Comparison of ENCODE assay signal across 1 cellular context in genomic region chr14:94485944-94486841, GRCh38.
TF ChIP-seq lines count a peak whose summit lies in the region.

No MANE protein-coding gene starts in this region.

TF ChIP-seq in K562, 482 proteins besides CTCF, POLR2A, EP300 and RAD21 (continued from another document):
- TF ChIP-seq KLF16 (IDR thresholded peaks at IDR 0.05), result peak; percentile 18; the same call in 1 of the 2 replicates
- peak; percentile 48; the same call in 1 of the 2 replicates for TF ChIP-seq SMC3 (conservative IDR thresholded peaks at IDR 0.05; ENCODE audit: insufficient read depth, low read depth, low read length)
- no peak for TF ChIP-seq ARID3B (CRISPR knock-in tag; IDR thresholded peaks at IDR 0.05; ENCODE audit: borderline replicate concordance)
- peak; percentile 56; the same call in 1 of the 2 replicates for TF ChIP-seq ZBTB7A (IDR thresholded peaks at IDR 0.05; ENCODE audit: borderline replicate concordance, control insufficient read depth, low read depth, low read length)
- no peak for TF ChIP-seq MYC (IDR thresholded peaks at IDR 0.05; ENCODE audit: low read depth, low read length)
- no peak for TF ChIP-seq MYC (CRISPR knock-in tag; IDR thresholded peaks at IDR 0.05; ENCODE audit: borderline replicate concordance, low read depth)
- no peak for TF ChIP-seq MYNN (IDR thresholded peaks at IDR 0.05)
- no peak for TF ChIP-seq MYNN (CRISPR knock-in tag; IDR thresholded peaks at IDR 0.05)
- 0 out of 2 replicates have a peak, but pooled peaks have one; percentile 8 for TF ChIP-seq DEAF1 (CRISPR knock-in tag; IDR thresholded peaks at IDR 0.05)
- TF ChIP-seq POLR2AphosphoS5 (IDR thresholded peaks at IDR 0.05; ENCODE audit: control insufficient read depth, insufficient read depth, low read depth, low read length), result no peak
- TF ChIP-seq RUNX1 (IDR thresholded peaks at IDR 0.05; ENCODE audit: low read depth), result no peak
- no peak for TF ChIP-seq ZFPM2 (CRISPR knock-in tag; IDR thresholded peaks at IDR 0.05)
- peak; percentile 17 for TF ChIP-seq CTCFL (IDR thresholded peaks at IDR 0.05; ENCODE audit: borderline replicate concordance, insufficient read depth, low read depth, low read length, poor library complexity, severe bottlenecking)
- no peak for TF ChIP-seq ZNF277 (CRISPR knock-in tag; IDR thresholded peaks at IDR 0.05; ENCODE audit: borderline replicate concordance)
- no peak for TF ChIP-seq DACH1 (IDR thresholded peaks at IDR 0.05; ENCODE audit: partially characterized antibody)
- TF ChIP-seq TFAM (CRISPR knock-in tag; conservative IDR thresholded peaks at IDR 0.05), result no peak
- TF ChIP-seq HIVEP1 (CRISPR knock-in tag; IDR thresholded peaks at IDR 0.05), result no peak
